ENCODE assay signal across 19 cellular contexts in genomic region chr9:123659358-123659757, GRCh38.
"Had no signal": no experiment of that assay in that cellular context is flagged by ENCODE, and none has a peak within 500 bp of the region (broad histone marks: within the 10 kb centered on the region; RNA-seq: fewer than 3 reads in every experiment).

No MANE protein-coding gene starts in this region.

- H3K27me3 Mint-ChIP-seq: dendritic cell treated with granulocyte-macrophage colony-stimulating factor and Interleukin-4, amounts not matched to agents 40 ng/mL and 50 ng/mL, for 4 days had no signal

- H3K9me3 ChIP-seq: uterus had no signal

- H3K4me3 ChIP-seq: esophagus squamous epithelium, gastroesophageal sphincter, mucosa of descending colon, ovary, tibial artery, upper lobe of left lung, uterus had no signal

- H3K27ac ChIP-seq: esophagus squamous epithelium, gastroesophageal sphincter, ovary, tibial artery, upper lobe of left lung, uterus had no signal

- H3K36me3 ChIP-seq: ovary, uterus had no signal

- H3K4me1 Mint-ChIP-seq: immature natural killer cell; natural killer cell; neural crest cell; stimulated activated effector memory CD8-positive, alpha-beta T cell treated with anti-CD3 and anti-CD28 coated beads, Interleukin-12 subunit alpha, Interleukin-12 subunit beta, amount 100 ng/mL, for 72 hours had no signal

- H3K4me1 ChIP-seq: upper lobe of left lung, uterus had no signal

- H3K27me3 ChIP-seq: esophagus squamous epithelium, gastroesophageal sphincter, ovary, tibial artery, upper lobe of left lung, uterus had no signal

- DNase-seq: cerebellar nuclear complex; esophagus squamous epithelium; foreskin fibroblast; immature natural killer cell; mammary epithelial cell; mucosa of descending colon; natural killer cell; ovary; right cardiac atrium; small intestine; stimulated activated CD4-positive, alpha-beta T cell treated with anti-CD3 and anti-CD28 coated beads, Interleukin-2, amount 100 ng/mL, for 48 hours; stimulated activated CD8-positive, alpha-beta memory T cell treated with anti-CD3 and anti-CD28 coated beads, Interleukin-4, amount 100 ng/mL, for 48 hours; tibial artery; upper lobe of left lung; uterus had no signal

- H3K36me3 Mint-ChIP-seq: stimulated activated effector memory CD8-positive, alpha-beta T cell treated with anti-CD3 and anti-CD28 coated beads, Interleukin-12 subunit alpha, Interleukin-12 subunit beta, amount 100 ng/mL, for 72 hours had no signal

- H3K27ac Mint-ChIP-seq: dendritic cell treated with granulocyte-macrophage colony-stimulating factor and Interleukin-4, amounts not matched to agents 40 ng/mL and 50 ng/mL, for 4 days; immature natural killer cell; natural killer cell; stimulated activated effector memory CD8-positive, alpha-beta T cell treated with anti-CD3 and anti-CD28 coated beads, Interleukin-12 subunit alpha, Interleukin-12 subunit beta, amount 100 ng/mL, for 72 hours had no signal

- H3K4me3 Mint-ChIP-seq: dendritic cell treated with granulocyte-macrophage colony-stimulating factor and Interleukin-4, amounts not matched to agents 40 ng/mL and 50 ng/mL, for 4 days; immature natural killer cell; natural killer cell; neural crest cell; stimulated activated effector memory CD8-positive, alpha-beta T cell treated with anti-CD3 and anti-CD28 coated beads, Interleukin-12 subunit alpha, Interleukin-12 subunit beta, amount 100 ng/mL, for 72 hours had no signal

- ATAC-seq: gastroesophageal sphincter; natural killer cell; stimulated activated effector memory CD8-positive, alpha-beta T cell treated with anti-CD3 and anti-CD28 coated beads, Interleukin-12 subunit alpha, Interleukin-12 subunit beta, amount 100 ng/mL, for 72 hours had no signal
